In the genomic region with DNA sequence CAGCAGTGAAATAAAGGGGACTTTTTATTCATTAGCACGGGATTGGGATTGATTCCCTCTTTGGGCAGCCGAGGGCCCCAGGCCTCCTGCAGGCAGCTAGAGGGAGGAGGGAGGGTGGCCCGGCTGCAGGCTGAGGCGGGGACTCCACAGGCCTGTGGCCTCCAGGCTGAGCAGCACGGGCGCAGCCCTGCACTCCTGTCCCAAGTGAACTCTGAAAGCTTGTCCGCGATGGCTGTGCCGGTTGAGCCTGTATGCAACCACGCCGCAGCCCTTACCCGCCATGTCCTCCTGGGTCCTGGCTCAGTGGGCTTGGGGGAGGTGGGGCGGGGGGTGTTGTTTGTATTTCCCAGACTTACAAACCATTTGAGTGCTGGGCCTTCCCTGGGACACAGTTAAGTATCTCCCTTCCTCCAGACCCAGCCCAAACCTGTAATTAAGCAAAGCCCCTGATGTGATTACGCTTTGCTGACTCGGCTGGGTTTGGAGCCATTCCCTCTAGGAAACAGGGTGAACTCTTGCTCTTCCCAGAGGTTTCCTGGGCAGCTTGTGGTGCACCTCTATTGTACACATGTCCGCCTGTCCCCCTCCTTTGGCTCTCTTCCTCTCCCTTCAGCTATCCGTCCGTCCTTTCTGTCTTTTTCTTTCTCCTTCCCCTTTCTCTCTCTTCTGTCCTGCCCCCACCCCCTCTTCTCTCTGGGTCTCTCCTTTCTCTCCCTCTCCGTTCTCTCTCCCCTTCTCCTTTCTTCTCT, we compare ENCODE assay signal across 10 cellular contexts. TPM values are rescaled to one million over a fixed set of nuclear protein-coding genes. Genes with fewer than 3 reads are reported as not detected.
DNase-seq lines count a peak whose midpoint lies in the region; ATAC-seq and TF ChIP-seq lines count a peak whose summit lies in the region.
"Had no signal": no experiment of that assay in that cellular context is flagged by ENCODE, and none has a peak within 500 bp of the region (broad histone marks: within the 10 kb centered on the region; RNA-seq: fewer than 3 reads in every experiment).

No MANE protein-coding gene starts in this region.

- H3K36me3 ChIP-seq in A673 (ENCODE audit: insufficient read depth, low read length, poor library complexity, severe bottlenecking) (no peaks in the 10 kb centered on the region), HUES48 (ENCODE audit: control insufficient read depth, insufficient read depth, low read length) (no peaks in the 10 kb centered on the region), uterus (no peaks in the 10 kb centered on the region)

- H3K9me3 ChIP-seq in A673 (ENCODE audit: low read depth, low read length, poor library complexity, severe bottlenecking): no peaks in the 10 kb centered on the region
- no peaks in the 10 kb centered on the region for H3K9me3 ChIP-seq in HUES48 (ENCODE audit: control insufficient read depth, insufficient read depth, low read length)
- H3K9me3 ChIP-seq in uterus: no peaks in the 10 kb centered on the region

- H3K27ac ChIP-seq in A673 (ENCODE audit: low read depth, low read length, poor library complexity, severe bottlenecking): peak overlapping the region; percentile 46
- peak overlapping the region; percentile 97 for H3K27ac ChIP-seq in HUES48 (ENCODE audit: low read depth, low read length)
- H3K27ac ChIP-seq in uterus: no peak overlapping the region

- H3K4me1 Mint-ChIP-seq in endothelial cell (ENCODE audit: unreplicated experiment): peaks cover 37% of the 10 kb centered on the region
- H3K4me1 Mint-ChIP-seq in nephron progenitor cell: peaks cover 75% of the 10 kb centered on the region

- H3K9ac ChIP-seq in HUES48 (ENCODE audit: low read depth, low read length): peak overlapping the region; percentile 69

- DNase-seq in A673 (ENCODE audit: low spot score) (peak; percentile 31), endothelial cell (ENCODE audit: low spot score) (peak; percentile 58), nephron progenitor cell (peak; percentile 73), uterus (no peak)
- DNase-seq in activated CD4-positive, alpha-beta T cell treated with anti-CD3 and anti-CD28 coated beads for 1 hour: no peak
- DNase-seq: Kasumi-1 had no signal

- POLR2A ChIA-PET in A673 (lab: Charles Lee; ENCODE audit: low non-redundant PET): no interaction called here

- H3K36me3 Mint-ChIP-seq in endothelial cell (ENCODE audit: low read depth, unreplicated experiment) (no peaks in the 10 kb centered on the region), nephron progenitor cell (ENCODE audit: low read depth) (no peaks in the 10 kb centered on the region)
- H3K36me3 Mint-ChIP-seq: CD8-positive, alpha-beta T cell had no signal

- H3K4me3 ChIP-seq in A673 (ENCODE audit: low read depth, low read length, poor library complexity, severe bottlenecking) (peak overlapping the region; percentile 28), HUES48 (ENCODE audit: low read depth, low read length) (peak overlapping the region; percentile 85), uterus (peak overlapping the region in 1 of 2 donors; percentile 50)

- H3K9me3 Mint-ChIP-seq in endothelial cell (ENCODE audit: unreplicated experiment) (no peaks in the 10 kb centered on the region), nephron progenitor cell (no peaks in the 10 kb centered on the region)
- H3K9me3 Mint-ChIP-seq: CD8-positive, alpha-beta T cell had no signal

- no peak overlapping the region for H3K27ac Mint-ChIP-seq in endothelial cell (ENCODE audit: unreplicated experiment)
- H3K27ac Mint-ChIP-seq in nephron progenitor cell: peak overlapping the region; percentile 92
- H3K27ac Mint-ChIP-seq: CD8-positive, alpha-beta T cell had no signal

- H3K4me1 ChIP-seq in A673 (ENCODE audit: insufficient read depth, low read length, poor library complexity, severe bottlenecking) (peaks cover 45% of the 10 kb centered on the region), HUES48 (ENCODE audit: control insufficient read depth, insufficient read depth, low read length) (peaks cover 63% of the 10 kb centered on the region), uterus (no peaks in the 10 kb centered on the region)

- peaks cover 10% of the 10 kb centered on the region for H3K27me3 Mint-ChIP-seq in endothelial cell (ENCODE audit: unreplicated experiment)
- H3K27me3 Mint-ChIP-seq in nephron progenitor cell (ENCODE audit: low read depth, poor library complexity): peaks cover 10% of the 10 kb centered on the region

- ATAC-seq in HG02798 (IDR thresholded peaks at IDR 0.05; ENCODE audit: poor library complexity, unreplicated experiment) (no peak), HG02938 (IDR thresholded peaks at IDR 0.05; ENCODE audit: unreplicated experiment) (no peak)
- ATAC-seq: CD8-positive, alpha-beta T cell had no signal

- intact Hi-C loops in A673 (cut with micrococcal nuclease; ENCODE audit: unreplicated experiment): no loop called here
- intact Hi-C loops in uterus (cut with DNase I; ENCODE audit: low total_unique reads): no loop called here

- CTCF ChIA-PET in A673 (lab: Charles Lee): no interaction called here

- TF ChIP-seq CTCF in A673 (conservative IDR thresholded peaks at IDR 0.05; ENCODE audit: low read depth, low read length) (no peak), endothelial cell (IDR thresholded peaks at IDR 0.05; ENCODE audit: unreplicated experiment) (no peak), nephron progenitor cell (IDR thresholded peaks at IDR 0.05) (no peak), uterus (IDR thresholded peaks at IDR 0.05) (no peak)

- no TSS peak for BruUV-seq in A673 (replicated peaks; lab: Mats Ljungman, UMichigan)

- peak overlapping the region; percentile 81 for H3K4me3 Mint-ChIP-seq in endothelial cell (ENCODE audit: unreplicated experiment)
- peak overlapping the region; percentile 81 for H3K4me3 Mint-ChIP-seq in nephron progenitor cell
- H3K4me3 Mint-ChIP-seq: CD8-positive, alpha-beta T cell had no signal

- H3K27me3 ChIP-seq in A673 (replicated peaks; ENCODE audit: insufficient read depth, low read depth, low read length, poor library complexity) (no peaks in the 10 kb centered on the region), HUES48 (ENCODE audit: control insufficient read depth, insufficient read depth, low read length) (no peaks in the 10 kb centered on the region), uterus (no peaks in the 10 kb centered on the region)

- no peak for TF ChIP-seq POLR2A in uterus (IDR thresholded peaks at IDR 0.05)

RNA-seq across cellular contexts. Expression of a gene that starts 5.3 kb away (rescaled TPM):
- total RNA-seq in A673 (2021) (8.1 and 10.4 TPM in 2 replicates), endothelial cell (ENCODE audit: unreplicated experiment) (1.2 TPM), uterus (10 to 100 TPM in 2 of 4 donors, 1 to 10 TPM in 2; 2.9 to 23.6 (median 12.9) TPM)
- total RNA-seq: CD8-positive, alpha-beta T cell had no signal

Comparison
In these comparisons a context has a peak if more than half of its experiments do, and no peak if none do; other contexts are left out.
1. DNase-seq: peak in A673 (single experiment), endothelial cell (single experiment) and nephron progenitor cell (single experiment); none in uterus (0 of 2) and activated CD4-positive, alpha-beta T cell treated with anti-CD3 and anti-CD28 coated beads for 1 hour (single experiment).
2. H3K27ac ChIP-seq: peak in A673 (single experiment) and HUES48 (single experiment); none in uterus (0 of 2).